In genomic region chr1:153510984-153511410, GRCh38 we compare ENCODE assay signal across 9 cellular contexts. TPM values are rescaled to one million over a fixed set of nuclear protein-coding genes. Genes with fewer than 3 reads are reported as not detected.
DNase-seq lines count a peak whose midpoint lies in the region; ATAC-seq and TF ChIP-seq lines count a peak whose summit lies in the region.
"Had no signal": no experiment of that assay in that cellular context is flagged by ENCODE, and none has a peak within 500 bp of the region (broad histone marks: within the 10 kb centered on the region; RNA-seq: fewer than 3 reads in every experiment).

No MANE protein-coding gene starts in this region.

- no peaks in the 10 kb centered on the region for H3K36me3 Mint-ChIP-seq in activated T-helper 17 cell treated with anti-CD3 and anti-CD28 coated beads, Interleukin-2, amount 50 U/mL, for 72 hours (ENCODE audit: low read depth)

- no peaks in the 10 kb centered on the region for H3K9me3 Mint-ChIP-seq in activated T-helper 17 cell treated with anti-CD3 and anti-CD28 coated beads, Interleukin-2, amount 50 U/mL, for 72 hours

- TF ChIP-seq POLR2A in thyroid gland (IDR thresholded peaks at IDR 0.05): no peak

- intact Hi-C loops in thyroid gland (cut with DNase I): loop anchor here (2.0 to 5.0 kb wide), 2 partner anchors 58 to 236 kb away; no protein-coding TSS in a partner anchor

- H2AFZ ChIP-seq in osteoblast (ENCODE audit: low read length): peak overlapping the region; percentile 92

- no peaks in the 10 kb centered on the region for H3K79me2 ChIP-seq in osteoblast (ENCODE audit: insufficient read depth, low read length)

- peak overlapping the region; percentile 36 for H3K4me2 ChIP-seq in osteoblast (ENCODE audit: insufficient read depth, low read length)

- H3K4me3 ChIP-seq in RWPE2 (ENCODE audit: severe bottlenecking): no peak overlapping the region
- no peak overlapping the region for H3K4me3 ChIP-seq in fibroblast of villous mesenchyme (ENCODE audit: low read depth, low read length)
- no peak overlapping the region for H3K4me3 ChIP-seq in osteoblast (ENCODE audit: insufficient read depth, low read length)
- H3K4me3 ChIP-seq in thyroid gland (replicated peaks in 1 of 3): no peak overlapping the region

- H3K4me3 Mint-ChIP-seq in activated T-helper 17 cell treated with anti-CD3 and anti-CD28 coated beads, Interleukin-2, amount 50 U/mL, for 72 hours: peak overlapping the region; percentile 25

- H3K36me3 ChIP-seq in RWPE2 (ENCODE audit: low read depth): no peaks in the 10 kb centered on the region
- H3K36me3 ChIP-seq in osteoblast (ENCODE audit: insufficient read depth, low read length): no peaks in the 10 kb centered on the region
- H3K36me3 ChIP-seq in thyroid gland: no peaks in the 10 kb centered on the region

- no peaks in the 10 kb centered on the region for H3K27me3 Mint-ChIP-seq in activated T-helper 17 cell treated with anti-CD3 and anti-CD28 coated beads, Interleukin-2, amount 50 U/mL, for 72 hours

- TF ChIP-seq CTCF in RWPE2 (IDR thresholded peaks at IDR 0.05; ENCODE audit: poor library complexity, severe bottlenecking) (peak; percentile 95), fibroblast of villous mesenchyme (IDR thresholded peaks at IDR 0.05; ENCODE audit: insufficient read depth, low read depth, low read length) (peak; percentile 97), osteoblast (IDR thresholded peaks at IDR 0.05; ENCODE audit: extremely low read depth, low read depth, low read length) (peak; percentile 91), thyroid gland (IDR thresholded peaks at IDR 0.05) (peak; percentile 69 to 95 (median 92))

- ATAC-seq in RWPE2 (ENCODE audit: low read depth): peak; percentile 61
- ATAC-seq in activated T-helper 17 cell treated with anti-CD3 and anti-CD28 coated beads, Interleukin-2, amount 50 U/mL, for 72 hours (replicated peaks): peak; percentile 95

- no peaks in the 10 kb centered on the region for H4K20me1 ChIP-seq in osteoblast (ENCODE audit: insufficient read depth, low read length)

- H3K27ac Mint-ChIP-seq in activated T-helper 17 cell treated with anti-CD3 and anti-CD28 coated beads, Interleukin-2, amount 50 U/mL, for 72 hours: peak overlapping the region; percentile 84

- DNase-seq in ELF-1 (ENCODE audit: low read depth, low spot score): peak; percentile 91
- peak; percentile 89 for DNase-seq in LoVo (ENCODE audit: low spot score)
- peak; percentile 81 for DNase-seq in RWPE2 (ENCODE audit: low spot score)
- peak; percentile 81 for DNase-seq in fibroblast of villous mesenchyme (ENCODE audit: low read depth)
- peak; percentile 95 for DNase-seq in osteoblast (ENCODE audit: insufficient read length, low spot score, missing footprints)
- DNase-seq in thyroid gland: peak; percentile 83 to 86
- DNase-seq in OCI-M2 (lab: John Stamatoyannopoulos, UW; ENCODE audit: unreplicated experiment): no peak

- H3K4me1 ChIP-seq in RWPE2 (ENCODE audit: insufficient read depth, poor library complexity, severe bottlenecking) (peaks cover 33% of the 10 kb centered on the region), osteoblast (ENCODE audit: insufficient read depth, low read length) (peaks cover 27% of the 10 kb centered on the region), thyroid gland (peaks cover 6 to 24% of the 10 kb centered on the region in 2 donors)

- H3K27me3 ChIP-seq in RWPE2 (ENCODE audit: insufficient read depth, poor library complexity, severe bottlenecking) (no peaks in the 10 kb centered on the region), osteoblast (ENCODE audit: insufficient read depth, low read length) (no peaks in the 10 kb centered on the region), thyroid gland (no peaks in the 10 kb centered on the region)

- WGBS in thyroid gland, 2 donors: 0% methylated on average over 4 of the region's 7 CpGs

- no peaks in the 10 kb centered on the region for H3K9me3 ChIP-seq in RWPE2 (ENCODE audit: severe bottlenecking)
- no peaks in the 10 kb centered on the region for H3K9me3 ChIP-seq in osteoblast (ENCODE audit: low read depth, low read length)
- no peaks in the 10 kb centered on the region for H3K9me3 ChIP-seq in thyroid gland

- H3K4me1 Mint-ChIP-seq in activated T-helper 17 cell treated with anti-CD3 and anti-CD28 coated beads, Interleukin-2, amount 50 U/mL, for 72 hours: no peaks in the 10 kb centered on the region

- H3K27ac ChIP-seq in RWPE2 (ENCODE audit: poor library complexity, severe bottlenecking): peak overlapping the region; percentile 17
- H3K27ac ChIP-seq in osteoblast (ENCODE audit: low read depth, low read length): no peak overlapping the region
- H3K27ac ChIP-seq in thyroid gland: no peak overlapping the region

RNA-seq across cellular contexts. Expression of gene S100A6, which starts 24.8 kb away (rescaled TPM):
- 100 to 1,000 TPM; 530 to 753 TPM for total RNA-seq in activated T-helper 17 cell treated with anti-CD3 and anti-CD28 coated beads, Interleukin-2, amount 50 U/mL, for 72 hours
- 1,018 and 1,040 TPM in 2 replicates for total RNA-seq in fibroblast of villous mesenchyme
- 1,187 and 1,317 TPM in 2 replicates for total RNA-seq in osteoblast
- 100 to 1,000 TPM; 128 to 573 (median 360) TPM for total RNA-seq in thyroid gland

RNA-seq across cellular contexts. Expression of gene S100A5, which starts 29.7 kb away (rescaled TPM):
- 1 to 10 TPM; 3.2 to 9.6 TPM for total RNA-seq in activated T-helper 17 cell treated with anti-CD3 and anti-CD28 coated beads, Interleukin-2, amount 50 U/mL, for 72 hours
- total RNA-seq in fibroblast of villous mesenchyme (0.32 TPM in 1 of 2 replicates, not detected in the other), osteoblast (not detected in 2 replicates), thyroid gland (10 to 100 TPM in 1 of 4 donors, 1 to 10 TPM in 3; 2.2 to 12.6 (median 6.5) TPM)
- total RNA-seq: glomerular endothelial cell had no signal

RNA-seq across cellular contexts. Expression of gene S100A4, which starts 34.6 kb away (rescaled TPM):
- total RNA-seq in activated T-helper 17 cell treated with anti-CD3 and anti-CD28 coated beads, Interleukin-2, amount 50 U/mL, for 72 hours: 1,000 to 10,000 TPM; 1,035 to 1,445 TPM
- 165 and 507 TPM in 2 replicates for total RNA-seq in fibroblast of villous mesenchyme
- total RNA-seq in osteoblast: 21.5 and 63.0 TPM in 2 replicates
- 100 to 1,000 TPM in 2 of 4 donors, 10 to 100 TPM in 2; 57.3 to 251 (median 133) TPM for total RNA-seq in thyroid gland

RNA-seq across cellular contexts. Expression of gene S100A3, which starts 38.1 kb away (rescaled TPM):
- total RNA-seq in activated T-helper 17 cell treated with anti-CD3 and anti-CD28 coated beads, Interleukin-2, amount 50 U/mL, for 72 hours: not detected
- total RNA-seq in fibroblast of villous mesenchyme: 18.0 and 20.3 TPM in 2 replicates
- total RNA-seq in osteoblast: 4.4 and 7.6 TPM in 2 replicates
- 1 to 10 TPM in 1 of 4 donors, under 1 TPM in 1, not detected in 2; 0.83 to 1.7 TPM for total RNA-seq in thyroid gland

RNA-seq across cellular contexts. Expression of gene S100A7, which starts 50.5 kb away (rescaled TPM):
- not detected for total RNA-seq in activated T-helper 17 cell treated with anti-CD3 and anti-CD28 coated beads, Interleukin-2, amount 50 U/mL, for 72 hours
- total RNA-seq in fibroblast of villous mesenchyme (not detected in 2 replicates), osteoblast (not detected in 2 replicates), thyroid gland (not detected)
- total RNA-seq: glomerular endothelial cell had no signal
